8 cellular contexts compared by ENCODE assay signal in the genomic region with DNA sequence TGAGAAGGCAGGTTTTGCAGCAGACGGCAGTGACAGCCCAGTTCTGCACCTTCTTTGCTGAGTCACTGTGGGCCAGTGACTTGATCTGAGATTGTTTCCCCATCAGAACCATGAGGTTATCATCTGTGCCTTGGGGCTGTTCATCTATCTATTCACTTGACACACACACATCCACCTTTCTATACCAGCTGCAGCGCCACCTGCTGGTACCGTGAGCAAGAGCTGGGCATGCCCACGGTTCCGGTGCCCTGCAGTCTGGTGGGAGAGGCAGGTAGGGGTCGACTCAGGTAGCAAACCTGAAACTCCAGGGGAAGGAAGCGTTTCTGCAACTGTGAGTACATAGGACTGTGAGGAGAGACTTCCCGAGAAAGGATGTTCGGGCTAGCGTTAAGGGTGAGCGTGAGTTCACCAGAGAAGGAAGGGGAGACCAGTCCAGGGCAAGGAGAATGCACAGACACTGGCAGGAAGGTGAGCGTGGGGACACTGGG. TPM values are rescaled to one million over a fixed set of nuclear protein-coding genes. Genes with fewer than 3 reads are reported as not detected.
A peak's percentile ranks its signal among the peaks of the same experiment; 100 is the strongest.
DNase-seq lines count a peak whose midpoint lies in the region; ATAC-seq, FAIRE-seq and TF ChIP-seq lines count a peak whose summit lies in the region.

No MANE protein-coding gene starts in this region.

- peaks cover 65% of the 10 kb centered on the region for H3K36me3 Mint-ChIP-seq in activated T-helper 17 cell treated with anti-CD3 and anti-CD28 coated beads, Interleukin-2, amount 50 U/mL, for 72 hours (ENCODE audit: low read depth)

- WGBS in A549 (ENCODE audit: missing lambda C conversion rate), result 44% methylated on average over 12 of the region's 12 CpGs
- no CpG with 5 or more reads among the region's 12 CpGs for WGBS in trophoblast cell (ENCODE audit: extremely low coverage, insufficient coverage, insufficient read length)

- ATAC-seq in A549 (peak; percentile 63 to 80), foreskin keratinocyte (peak; percentile 71), HG02852 (IDR thresholded peaks at IDR 0.05; ENCODE audit: unreplicated experiment) (no peak)
- ATAC-seq in activated T-helper 17 cell treated with anti-CD3 and anti-CD28 coated beads, Interleukin-2, amount 50 U/mL, for 72 hours (replicated peaks), result peak; percentile 73

- POLR2A ChIA-PET in A549 (lab: Yijun Ruan, JAX) (interaction anchor here (0.6 to 1.7 kb wide), 2 partner anchors 9 to 20 kb away, joined by 3 to 6 read pairs; no protein-coding TSS in a partner anchor), PC-9 (lab: Charles Lee; ENCODE audit: unreplicated experiment) (no interaction called here)

- DNase-seq in A549 (ENCODE audit: low read depth in 1 of 2, low spot score in 1 of 2), result peak; percentile 69 to 87
- no peak for DNase-seq in GM13977 (ENCODE audit: low spot score)
- peak in 1 of 2 experiments; percentile 50 for DNase-seq in PC-9
- peak; percentile 40 to 76 for DNase-seq in foreskin keratinocyte
- peak; percentile 27 to 66 for DNase-seq in trophoblast cell
- DNase-seq in globus pallidus (ENCODE audit: low spot score), result no peak

- peak; percentile 40 to 45; a peak in 4 of 5 replicates for TF ChIP-seq RAD21 in A549 (conservative IDR thresholded peaks at IDR 0.05 in 1 of 2, IDR thresholded peaks at IDR 0.05 in 1 of 2)

- TF ChIP-seq CTCF in A549 (IDR thresholded peaks at IDR 0.05) (peak; percentile 93), GM13977 (IDR thresholded peaks at IDR 0.05; ENCODE audit: extremely low read depth, insufficient read depth, missing control alignments) (peak; percentile 88), PC-9 (conservative IDR thresholded peaks at IDR 0.05) (peak; percentile 92), foreskin keratinocyte (conservative IDR thresholded peaks at IDR 0.05) (peak; percentile 87)

- H3K9me3 Mint-ChIP-seq in activated T-helper 17 cell treated with anti-CD3 and anti-CD28 coated beads, Interleukin-2, amount 50 U/mL, for 72 hours, result no peaks in the 10 kb centered on the region

- no peaks in the 10 kb centered on the region for H3K27me3 ChIP-seq in PC-9 (ENCODE audit: insufficient read depth, low read depth)
- no peaks in the 10 kb centered on the region for H3K27me3 ChIP-seq in foreskin keratinocyte
- no peaks in the 10 kb centered on the region for H3K27me3 ChIP-seq in trophoblast cell (ENCODE audit: insufficient read depth, low read length)

- H3K4me3 ChIP-seq in A549 (no peak overlapping the region), PC-9 (no peak overlapping the region), trophoblast cell (ENCODE audit: low read depth, low read length) (no peak overlapping the region)

- H3F3A ChIP-seq in PC-9 (ENCODE audit: insufficient read depth, low read depth), result peaks cover 71% of the 10 kb centered on the region

- H3K23ac ChIP-seq in trophoblast cell (ENCODE audit: low read length), result no peak overlapping the region

- H2AFZ ChIP-seq in PC-9 (no peak overlapping the region), trophoblast cell (ENCODE audit: insufficient read depth, low read length, poor library complexity) (no peak overlapping the region)

- H3K27ac ChIP-seq in A549, result peak overlapping the region in 1 of 2 experiments; percentile 51; a peak in 4 of 6 replicates
- no peak overlapping the region for H3K27ac ChIP-seq in PC-9
- no peak overlapping the region for H3K27ac ChIP-seq in foreskin keratinocyte
- no peak overlapping the region for H3K27ac ChIP-seq in trophoblast cell (ENCODE audit: low read depth, low read length)

- in situ Hi-C loops in GM13977 (cut with MboI; ENCODE audit: low pct_unique_long_range_greater_than_20kb, low sequenced_read_pairs, unreplicated experiment), result no loop called here

- H3K4me3 Mint-ChIP-seq in activated T-helper 17 cell treated with anti-CD3 and anti-CD28 coated beads, Interleukin-2, amount 50 U/mL, for 72 hours, result no peak overlapping the region

- no peak overlapping the region for H2BK5ac ChIP-seq in trophoblast cell (ENCODE audit: low read depth, low read length, poor library complexity)

- H3K4me1 ChIP-seq in A549 (peaks cover 18% of the 10 kb centered on the region), PC-9 (replicated peaks; ENCODE audit: insufficient read depth) (no peaks in the 10 kb centered on the region), foreskin keratinocyte (no peaks in the 10 kb centered on the region), trophoblast cell (ENCODE audit: control insufficient read depth in 1 of 2, insufficient read depth in 2 of 2, low read length in 2 of 2) (peaks cover 0 to 5% of the 10 kb centered on the region in 2 experiments)

- BruUV-seq in PC-9 (replicated peaks; lab: Mats Ljungman, UMichigan), result no TSS peak

- H3K14ac ChIP-seq in trophoblast cell (ENCODE audit: low read length), result no peak overlapping the region

- H4K20me1 ChIP-seq in PC-9 (ENCODE audit: insufficient read depth), result peaks cover 60% of the 10 kb centered on the region

- no peaks in the 10 kb centered on the region for H3K79me1 ChIP-seq in trophoblast cell (ENCODE audit: low read length)

- H3K27me3 Mint-ChIP-seq in activated T-helper 17 cell treated with anti-CD3 and anti-CD28 coated beads, Interleukin-2, amount 50 U/mL, for 72 hours, result no peaks in the 10 kb centered on the region

- TF ChIP-seq EP300 in A549 (IDR thresholded peaks at IDR 0.05), result no peak

- H3K4me2 ChIP-seq in A549 (no peak overlapping the region), PC-9 (no peak overlapping the region), trophoblast cell (ENCODE audit: low read length) (no peak overlapping the region)

- TF ChIP-seq POLR2A in A549 (IDR thresholded peaks at IDR 0.05; ENCODE audit: low read length), result no peak

- intact Hi-C loops in PC-9 (cut with micrococcal nuclease; ENCODE audit: unreplicated experiment), result no loop called here

- H2BK12ac ChIP-seq in trophoblast cell (ENCODE audit: low read length), result no peak overlapping the region

- no peak overlapping the region for H2BK120ac ChIP-seq in trophoblast cell (ENCODE audit: insufficient read depth, low read length, poor library complexity)

- no peaks in the 10 kb centered on the region for H3K9me3 ChIP-seq in A549
- H3K9me3 ChIP-seq in PC-9 (ENCODE audit: insufficient read depth, low read depth), result no peaks in the 10 kb centered on the region
- H3K9me3 ChIP-seq in trophoblast cell (ENCODE audit: insufficient read depth, low read depth, low read length), result no peaks in the 10 kb centered on the region

- no peak overlapping the region for H4K8ac ChIP-seq in trophoblast cell (ENCODE audit: low read depth, low read length)

- H3K9ac ChIP-seq in trophoblast cell (ENCODE audit: low read length), result no peak overlapping the region

- H3K36me3 ChIP-seq in PC-9 (ENCODE audit: low read depth) (peaks cover 40% of the 10 kb centered on the region), trophoblast cell (ENCODE audit: control insufficient read depth in 1 of 2, insufficient read depth in 2 of 2, low read length in 2 of 2) (peaks cover 77 to 79% of the 10 kb centered on the region in 2 experiments)

- H3K9me2 ChIP-seq in PC-9 (ENCODE audit: insufficient read depth), result no peaks in the 10 kb centered on the region

- H2AK5ac ChIP-seq in trophoblast cell (ENCODE audit: low read length), result no peak overlapping the region

- H3K4me1 Mint-ChIP-seq in activated T-helper 17 cell treated with anti-CD3 and anti-CD28 coated beads, Interleukin-2, amount 50 U/mL, for 72 hours, result peaks cover 16% of the 10 kb centered on the region

- FAIRE-seq in A549 (lab: Jason Lieb, UNC), result peak; percentile 88

- H4K91ac ChIP-seq in trophoblast cell (ENCODE audit: low read depth, low read length), result no peak overlapping the region

- H3K79me2 ChIP-seq in PC-9 (ENCODE audit: low read depth) (0 out of 2 replicates have a peak, but pooled peaks cover 5% of the 10 kb centered on the region), trophoblast cell (ENCODE audit: control insufficient read depth, insufficient read depth, low read length, poor library complexity) (no peaks in the 10 kb centered on the region)

- H3K18ac ChIP-seq in trophoblast cell (ENCODE audit: low read length), result no peak overlapping the region

- CTCF ChIA-PET in A549 (lab: Yijun Ruan, JAX) (interaction anchor here (0.6 to 13.2 kb wide), 31 partner anchors 6 to 322 kb away, joined by 3 to 241 read pairs (median 6); partner anchors contain the start of genes GYS1, HRC, LIN7B and PPFIA3), PC-9 (lab: Charles Lee) (interaction anchor here (0.5 to 0.6 kb wide), 3 partner anchors 19 to 611 kb away, joined by 3 to 8 read pairs (median 3); no protein-coding TSS in a partner anchor)

- H3K27ac Mint-ChIP-seq in activated T-helper 17 cell treated with anti-CD3 and anti-CD28 coated beads, Interleukin-2, amount 50 U/mL, for 72 hours, result no peak overlapping the region

- no peak overlapping the region for H3K4ac ChIP-seq in trophoblast cell (ENCODE audit: low read depth, low read length)

- no peak overlapping the region for H4K12ac ChIP-seq in trophoblast cell (ENCODE audit: low read depth, low read length)

RNA-seq across cellular contexts. Expression of gene LIN7B, which starts 7.5 kb away (rescaled TPM):
- 4.6 and 5.4 TPM in 2 replicates for polyA plus RNA-seq in A549 (2011; rRNA removed)
- 16.6 and 16.9 TPM in 2 replicates for polyA plus RNA-seq in A549 (2012; cell fraction: cytosol; rRNA removed)
- 13.0 and 18.7 TPM in 2 replicates for polyA plus RNA-seq in A549 (2012; cell fraction: nucleus; rRNA removed)
- polyA plus RNA-seq in A549 (2017; fragmentation: RNase III; extraction: RNeasy Plus Mini Kit Qiagen cat#74134 plus additional on column Dnase treatment), result 7.1 to 8.3 TPM (median 8.0 TPM) in 3 replicates
- polyA minus RNA-seq in A549 (2011; rRNA and poly(A)+ RNA removed), result 2.7 and 2.9 TPM in 2 replicates
- total RNA-seq in PC-9 (2021), result 6.5 and 7.0 TPM in 2 replicates
- total RNA-seq in activated T-helper 17 cell treated with anti-CD3 and anti-CD28 coated beads, Interleukin-2, amount 50 U/mL, for 72 hours, result 1 to 10 TPM; 4.1 to 4.7 TPM
- 2.4 and 3.0 TPM in 2 replicates for total RNA-seq in foreskin keratinocyte
- polyA plus RNA-seq in foreskin keratinocyte, result 3.8 and 4.3 TPM in 2 replicates
- polyA plus RNA-seq in trophoblast cell (2013), result 5.3 and 5.4 TPM in 2 replicates

RNA-seq across cellular contexts. Expression of gene C19orf73, which starts 12.3 kb away (rescaled TPM):
- polyA plus RNA-seq in A549 (2011; rRNA removed) (1.4 and 1.8 TPM in 2 replicates), A549 (2017; fragmentation: RNase III; extraction: RNeasy Plus Mini Kit Qiagen cat#74134 plus additional on column Dnase treatment) (1.7 to 2.2 TPM (median 1.7 TPM) in 3 replicates), foreskin keratinocyte (2.0 TPM in 2 replicates)
- 6.3 and 6.8 TPM in 2 replicates for polyA plus RNA-seq in A549 (2012; cell fraction: cytosol; rRNA removed)
- polyA plus RNA-seq in A549 (2012; cell fraction: nucleus; rRNA removed), result 4.9 and 5.0 TPM in 2 replicates
- 1.6 and 1.7 TPM in 2 replicates for polyA minus RNA-seq in A549 (2011; rRNA and poly(A)+ RNA removed)
- total RNA-seq in PC-9 (2021) (1.5 and 3.0 TPM in 2 replicates), foreskin keratinocyte (0.71 and 1.2 TPM in 2 replicates)
- 1 to 10 TPM in 1 of 2 donors, under 1 TPM in 1; 0.50 to 1.3 TPM for total RNA-seq in activated T-helper 17 cell treated with anti-CD3 and anti-CD28 coated beads, Interleukin-2, amount 50 U/mL, for 72 hours
- polyA plus RNA-seq in trophoblast cell (2013), result 2.0 and 2.7 TPM in 2 replicates

RNA-seq across cellular contexts. Expression of gene PPFIA3, which starts 12.7 kb away (rescaled TPM):
- polyA plus RNA-seq in A549 (2011; rRNA removed), result 2.5 and 3.2 TPM in 2 replicates
- 6.2 and 8.3 TPM in 2 replicates for polyA plus RNA-seq in A549 (2012; cell fraction: cytosol; rRNA removed)
- 16.1 and 19.2 TPM in 2 replicates for polyA plus RNA-seq in A549 (2012; cell fraction: nucleus; rRNA removed)
- polyA plus RNA-seq in A549 (2017; fragmentation: RNase III; extraction: RNeasy Plus Mini Kit Qiagen cat#74134 plus additional on column Dnase treatment), result 6.5 to 8.0 TPM (median 7.3 TPM) in 3 replicates
- polyA minus RNA-seq in A549 (2011; rRNA and poly(A)+ RNA removed), result 4.7 and 5.5 TPM in 2 replicates
- 8.3 and 10.1 TPM in 2 replicates for total RNA-seq in PC-9 (2021)
- 1 to 10 TPM; 3.6 to 3.9 TPM for total RNA-seq in activated T-helper 17 cell treated with anti-CD3 and anti-CD28 coated beads, Interleukin-2, amount 50 U/mL, for 72 hours
- total RNA-seq in foreskin keratinocyte, result 9.8 and 9.9 TPM in 2 replicates
- 9.4 and 10.3 TPM in 2 replicates for polyA plus RNA-seq in foreskin keratinocyte
- 4.6 and 5.4 TPM in 2 replicates for polyA plus RNA-seq in trophoblast cell (2013)

RNA-seq across cellular contexts. Expression of gene SNRNP70, which starts 21.4 kb away (rescaled TPM):
- polyA plus RNA-seq in A549 (2011; rRNA removed), result 214 and 220 TPM in 2 replicates
- polyA plus RNA-seq in A549 (2012; cell fraction: cytosol; rRNA removed), result 597 and 680 TPM in 2 replicates
- polyA plus RNA-seq in A549 (2012; cell fraction: nucleus; rRNA removed), result 1,091 and 1,335 TPM in 2 replicates
- polyA plus RNA-seq in A549 (2017; fragmentation: RNase III; extraction: RNeasy Plus Mini Kit Qiagen cat#74134 plus additional on column Dnase treatment), result 338 to 350 TPM (median 342 TPM) in 3 replicates
- polyA minus RNA-seq in A549 (2011; rRNA and poly(A)+ RNA removed), result 126 and 131 TPM in 2 replicates
- total RNA-seq in PC-9 (2021), result 151 and 199 TPM in 2 replicates
- total RNA-seq in activated T-helper 17 cell treated with anti-CD3 and anti-CD28 coated beads, Interleukin-2, amount 50 U/mL, for 72 hours, result 100 to 1,000 TPM; 114 to 204 TPM
- 138 and 160 TPM in 2 replicates for total RNA-seq in foreskin keratinocyte
- 183 and 199 TPM in 2 replicates for polyA plus RNA-seq in foreskin keratinocyte
- 265 and 271 TPM in 2 replicates for polyA plus RNA-seq in trophoblast cell (2013)

RNA-seq across cellular contexts. Expression of gene KCNA7, which starts 34.2 kb away (rescaled TPM):
- polyA plus RNA-seq in A549 (2011; rRNA removed), result not detected in 2 replicates
- polyA plus RNA-seq in A549 (2012; cell fraction: cytosol; rRNA removed), result not detected in 2 replicates
- polyA plus RNA-seq in A549 (2012; cell fraction: nucleus; rRNA removed), result not detected in 2 replicates
- polyA plus RNA-seq in A549 (2017; fragmentation: RNase III; extraction: RNeasy Plus Mini Kit Qiagen cat#74134 plus additional on column Dnase treatment), result not detected in 3 replicates
- not detected in 2 replicates for polyA minus RNA-seq in A549 (2011; rRNA and poly(A)+ RNA removed)
- not detected in 2 replicates for total RNA-seq in PC-9 (2021)
- not detected for total RNA-seq in activated T-helper 17 cell treated with anti-CD3 and anti-CD28 coated beads, Interleukin-2, amount 50 U/mL, for 72 hours
- not detected in 2 replicates for total RNA-seq in foreskin keratinocyte
- not detected in 2 replicates for polyA plus RNA-seq in foreskin keratinocyte
- polyA plus RNA-seq in trophoblast cell (2013), result 0.01 TPM in 2 replicates

Comparison
In these comparisons a context has a peak if more than half of its experiments do, and no peak if none do; other contexts are left out.
1. DNase-seq: peak in A549 (2 of 2), foreskin keratinocyte (2 of 2) and trophoblast cell (2 of 2); none in GM13977 (single experiment) and globus pallidus (single experiment).
2. Peak in every context shown above with its lines, with median percentiles within 50 percentile points of each other: CTCF ChIP-seq.